9 cellular contexts compared by ENCODE assay signal in the genomic region with DNA sequence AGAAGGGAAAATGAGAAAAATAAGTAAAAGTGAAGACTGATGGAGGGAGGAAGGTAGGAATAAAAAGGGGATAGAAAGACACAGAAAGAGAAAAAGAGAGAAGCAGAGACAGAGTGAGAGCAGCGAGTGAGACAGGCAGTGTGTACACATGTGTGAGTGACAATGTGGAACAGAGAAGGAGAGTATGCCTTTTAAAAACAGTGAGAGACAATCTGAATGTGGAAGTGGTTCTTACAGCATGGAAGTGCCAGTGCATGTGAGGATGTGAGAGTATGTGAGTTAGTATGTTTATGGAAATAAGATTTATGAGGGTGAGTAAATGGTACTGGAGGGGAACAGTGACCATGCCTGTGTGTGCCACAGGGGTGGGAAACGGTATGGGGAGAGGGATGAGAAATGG. TPM values are rescaled to one million over a fixed set of nuclear protein-coding genes. Genes with fewer than 3 reads are reported as not detected.
A peak's percentile ranks its signal among the peaks of the same experiment; 100 is the strongest.
DNase-seq lines count a peak whose midpoint lies in the region; ATAC-seq lines count a peak whose summit lies in the region.
"Had no signal": no experiment of that assay in that cellular context is flagged by ENCODE, and none has a peak within 500 bp of the region (broad histone marks: within the 10 kb centered on the region; RNA-seq: fewer than 3 reads in every experiment).

No MANE protein-coding gene starts in this region.

- peaks cover 0 to 8% (median 0%) of the 10 kb centered on the region in 5 donors for H3K27me3 Mint-ChIP-seq in naive thymus-derived CD8-positive, alpha-beta T cell

- H3K4me3 Mint-ChIP-seq in naive thymus-derived CD8-positive, alpha-beta T cell: peak overlapping the region in 6 of 10 donors; percentile 80 to 91 (median 87)

- H3K36me3 Mint-ChIP-seq in naive thymus-derived CD8-positive, alpha-beta T cell: no peaks in the 10 kb centered on the region
- H3K36me3 Mint-ChIP-seq: activated CD8-positive, alpha-beta memory T cell treated with anti-CD3 and anti-CD28 coated beads, Interleukin-2, amount 10 ng/mL, durations not matched to agents 7 days and 5 days had no signal

- POLR2A ChIA-PET in naive thymus-derived CD8-positive, alpha-beta T cell (lab: Charles Lee): no interaction called here

- peak overlapping the region in 8 of 10 donors; percentile 3 to 68 (median 28) for H3K27ac Mint-ChIP-seq in naive thymus-derived CD8-positive, alpha-beta T cell

- DNase-seq in Ammon's horn (ENCODE audit: low spot score): peak; percentile 47
- peak; percentile 11 for DNase-seq in LHCN-M2 (ENCODE audit: low read depth)
- DNase-seq in cerebellar cortex (ENCODE audit: low spot score): peak; percentile 67
- DNase-seq in naive thymus-derived CD8-positive, alpha-beta T cell: no peak
- no peak for DNase-seq in left lobe of liver (ENCODE audit: low spot score)
- no peak for DNase-seq in activated CD4-positive, alpha-beta T cell treated with anti-CD3 and anti-CD28 coated beads for 48 hours
- DNase-seq: activated CD8-positive, alpha-beta memory T cell treated with anti-CD3 and anti-CD28 coated beads, Interleukin-2, amount 10 ng/mL, durations not matched to agents 7 days and 5 days had no signal

- ATAC-seq in naive thymus-derived CD8-positive, alpha-beta T cell: no peak
- no peak for ATAC-seq in left lobe of liver
- ATAC-seq in GM19397 (IDR thresholded peaks at IDR 0.05; ENCODE audit: unreplicated experiment): no peak
- no peak for ATAC-seq in HG02759 (IDR thresholded peaks at IDR 0.05; ENCODE audit: unreplicated experiment)
- ATAC-seq: activated CD8-positive, alpha-beta memory T cell treated with anti-CD3 and anti-CD28 coated beads, Interleukin-2, amount 10 ng/mL, durations not matched to agents 7 days and 5 days had no signal

- H3K9me3 Mint-ChIP-seq in naive thymus-derived CD8-positive, alpha-beta T cell: no peaks in the 10 kb centered on the region

- peaks cover 14 to 24% (median 19%) of the 10 kb centered on the region in 4 donors for H3K4me1 Mint-ChIP-seq in naive thymus-derived CD8-positive, alpha-beta T cell

RNA-seq across cellular contexts. Expression of a gene that starts 1.2 kb away (rescaled TPM):
- total RNA-seq in LHCN-M2 (2014; rRNA removed) (6.5 and 8.8 TPM in 2 replicates), left lobe of liver (0.20 TPM)
- 15.5 TPM for polyA plus RNA-seq in LHCN-M2 (2012)
- total RNA-seq in naive thymus-derived CD8-positive, alpha-beta T cell: not detected
- not detected for polyA plus RNA-seq in naive thymus-derived CD8-positive, alpha-beta T cell
- total RNA-seq: activated CD8-positive, alpha-beta memory T cell treated with anti-CD3 and anti-CD28 coated beads, Interleukin-2, amount 10 ng/mL, durations not matched to agents 7 days and 5 days had no signal

Comparison
In these comparisons a context has a peak if more than half of its experiments do, and no peak if none do; other contexts are left out.
1. DNase-seq: peak in Ammon's horn (single experiment), LHCN-M2 (single experiment) and cerebellar cortex (single experiment); none in naive thymus-derived CD8-positive, alpha-beta T cell (0 of 10), left lobe of liver (single experiment) and activated CD4-positive, alpha-beta T cell treated with anti-CD3 and anti-CD28 coated beads for 48 hours (single experiment).